In the genomic region with DNA sequence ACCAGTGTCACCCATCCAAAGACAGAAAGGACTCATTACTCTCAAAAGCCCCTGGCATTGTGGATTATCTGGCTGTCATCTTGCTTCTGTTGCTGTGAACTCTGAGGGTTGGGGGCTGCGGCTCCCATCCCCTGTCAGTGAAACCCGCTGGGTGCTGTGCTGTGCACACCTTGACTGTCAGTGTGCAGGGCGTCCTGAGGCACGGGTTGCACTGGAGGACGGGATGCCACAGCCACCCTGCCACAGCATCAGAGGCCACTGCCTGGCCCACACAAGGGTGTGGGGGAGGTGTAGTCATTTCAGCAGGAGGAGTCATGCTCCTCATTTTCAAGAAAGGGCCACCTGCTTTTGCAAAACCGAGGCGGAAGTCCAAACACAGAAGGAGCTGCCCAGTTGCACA, we compare ENCODE assay signal across 26 cellular contexts.
"Had no signal": no experiment of that assay in that cellular context is flagged by ENCODE, and none has a peak within 500 bp of the region (broad histone marks: within the 10 kb centered on the region; RNA-seq: fewer than 3 reads in every experiment).

No MANE protein-coding gene starts in this region.

- H3K9me3 ChIP-seq: testis, thoracic aorta, thyroid gland, tibial artery, transverse colon, upper lobe of left lung, upper lobe of right lung, uterus, vagina had no signal

- H3K4me3 ChIP-seq: stomach, suprapubic skin, testis, thoracic aorta, thyroid gland, tibial artery, tibial nerve, transverse colon, upper lobe of left lung, upper lobe of right lung, uterus, vagina had no signal

- DNase-seq: stimulated activated CD4-positive, alpha-beta T cell treated with anti-CD3 and anti-CD28 coated beads, Interleukin-2, amount 100 ng/mL, for 48 hours; stimulated activated CD4-positive, alpha-beta T cell treated with anti-CD3 and anti-CD28 coated beads, Interleukin-4, amount 100 ng/mL, for 1 hour; stimulated activated CD4-positive, alpha-beta T cell treated with anti-CD3 and anti-CD28 coated beads, Interleukin-4, amount 100 ng/mL, for 24 hours; stimulated activated CD4-positive, alpha-beta T cell treated with anti-CD3 and anti-CD28 coated beads, Interleukin-4, amount 100 ng/mL, for 4 hours; stimulated activated CD8-positive, alpha-beta memory T cell treated with anti-CD3 and anti-CD28 coated beads, Interleukin-4, amount 100 ng/mL, for 48 hours; stimulated activated naive B cell treated with anti-CD40 and anti-IgM and Interleukin-4, amounts not matched to agents 10 μg/mL and 1 μg/mL and 100 μg/mL, for 72 hours; stimulated activated naive CD4-positive, alpha-beta T cell; stimulated activated naive CD4-positive, alpha-beta T cell treated with Interleukin-2 at 50 U/mL for 16 hours; stimulated activated naive CD8-positive, alpha-beta T cell treated with anti-CD3 and anti-CD28 coated beads, Interleukin-15, amount 100 ng/mL, for 72 hours; stimulated activated naive CD8-positive, alpha-beta T cell treated with anti-CD3 and anti-CD28 coated beads, Interleukin-15, Interleukin-2, amounts not matched to agents 100 U/mL and 50 U/mL, for 24 hours; stomach; substantia nigra; testis; thyroid gland; tibial artery; transverse colon; trophoblast cell; upper lobe of right lung; uterus had no signal

- ATAC-seq: stimulated activated effector memory CD8-positive, alpha-beta T cell treated with anti-CD3 and anti-CD28 coated beads, Interleukin-12 subunit alpha, Interleukin-12 subunit beta, amount 100 ng/mL, for 72 hours; stimulated activated memory B cell treated with anti-CD40 and anti-IgM and Interleukin-4, amounts not matched to agents 10 μg/mL and 1 μg/mL and 100 μg/mL, for 72 hours; stimulated activated naive B cell treated with anti-CD40 and anti-IgM and Interleukin-4, amounts not matched to agents 10 μg/mL and 1 μg/mL and 100 μg/mL, for 72 hours; stimulated activated naive CD8-positive, alpha-beta T cell treated with anti-CD3 and anti-CD28 coated beads, Interleukin-15, amount 100 ng/mL, for 72 hours; stimulated activated naive CD8-positive, alpha-beta T cell treated with anti-CD3 and anti-CD28 coated beads, Interleukin-15, Interleukin-2, amounts not matched to agents 100 U/mL and 50 U/mL, for 24 hours; upper lobe of right lung had no signal

- H3K27ac ChIP-seq: stomach, suprapubic skin, testis, thoracic aorta, thyroid gland, tibial artery, tibial nerve, transverse colon, upper lobe of left lung, upper lobe of right lung, uterus, vagina had no signal

- H3K36me3 ChIP-seq: stomach, suprapubic skin, thoracic aorta, thyroid gland, tibial artery, tibial nerve, transverse colon, upper lobe of left lung, upper lobe of right lung, uterus, vagina had no signal

- H3K4me1 ChIP-seq: stomach, suprapubic skin, testis, thyroid gland, tibial nerve, transverse colon, upper lobe of left lung, upper lobe of right lung, uterus, vagina had no signal

- H3K27me3 ChIP-seq: suprapubic skin, testis, thyroid gland, tibial artery, tibial nerve, transverse colon, upper lobe of left lung, uterus, vagina had no signal
